ENCODE assay signal across 9 cellular contexts in the genomic region with DNA sequence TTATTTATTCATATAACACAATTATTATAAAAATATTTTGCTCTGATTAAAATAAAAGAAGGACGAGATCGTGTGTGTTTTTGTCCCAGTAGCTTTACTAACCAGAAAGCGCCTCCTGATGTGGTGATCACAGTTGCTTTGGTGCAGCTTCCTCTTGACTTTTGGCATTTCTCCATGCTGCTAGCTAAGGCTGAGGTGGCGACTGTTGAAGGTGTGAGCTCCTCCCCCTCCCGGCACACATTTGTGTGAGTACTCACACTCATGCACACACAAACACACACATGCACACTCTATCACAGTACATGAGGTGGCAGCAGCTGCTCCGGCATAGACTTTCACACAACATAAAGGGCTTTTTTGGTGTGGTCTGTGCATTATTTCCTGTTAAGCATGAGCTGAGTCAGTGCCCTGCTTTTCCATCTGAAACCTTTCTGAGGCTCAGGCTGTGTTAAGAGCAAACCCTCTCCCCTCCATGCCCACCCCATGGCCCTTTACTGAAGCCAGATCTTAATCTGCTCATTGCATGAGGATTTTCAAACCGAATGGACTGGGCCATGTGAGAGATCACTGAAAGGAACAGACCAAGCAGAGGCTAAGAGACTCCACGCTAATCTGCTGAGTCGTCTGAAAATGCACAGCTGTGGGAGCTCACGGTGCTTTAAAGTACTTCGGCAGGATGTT. TPM values are rescaled to one million over a fixed set of nuclear protein-coding genes. Genes with fewer than 3 reads are reported as not detected.
DNase-seq lines count a peak whose midpoint lies in the region; ATAC-seq, FAIRE-seq and TF ChIP-seq lines count a peak whose summit lies in the region.
"Not testable (repeated sequence)": the region's sequence is repeated elsewhere in the genome, so short reads cannot be mapped to it uniquely, and the experiment has no call there.
"Had no signal": no experiment of that assay in that cellular context is flagged by ENCODE, and none has a peak within 500 bp of the region (broad histone marks: within the 10 kb centered on the region; RNA-seq: fewer than 3 reads in every experiment).

No MANE protein-coding gene starts in this region.

- H3K27ac Mint-ChIP-seq in T-helper 17 cell: not testable (repeated sequence)

- H3K36me3 ChIP-seq in small intestine (ENCODE audit: control insufficient read depth in 2 of 2, insufficient read depth in 2 of 2, low read length in 2 of 2): not testable (repeated sequence)

- peak in 2 of 3 donors; percentile 27 to 39 for DNase-seq in T-helper 17 cell
- peak; percentile 60 to 67 for DNase-seq in activated T-cell treated with anti-CD3 and anti-CD28 coated beads, Interleukin-2, amount 50 U/mL, for 48 hours
- not testable (repeated sequence) for DNase-seq in foreskin keratinocyte
- peak; percentile 14 for DNase-seq in small intestine

- not testable (repeated sequence) for H3K27ac ChIP-seq in foreskin keratinocyte; small intestine (ENCODE audit: low read depth in 1 of 2, low read length in 1 of 2)

- not testable (repeated sequence) for H3K27me3 ChIP-seq in foreskin keratinocyte; small intestine (ENCODE audit: control insufficient read depth in 2 of 2, insufficient read depth in 2 of 2, low read length in 2 of 2)

- WGBS in small intestine, 3 donors: 2 to 9% (median 2%) methylated on average over 10 to 11 of the region's 11 CpGs

- not testable (repeated sequence) for H3K4me1 ChIP-seq in foreskin keratinocyte; small intestine (ENCODE audit: control insufficient read depth in 2 of 2, insufficient read depth in 1 of 2, low read depth in 1 of 2, low read length in 1 of 2)

- not testable (repeated sequence) for H3K36me3 Mint-ChIP-seq in T-helper 17 cell (ENCODE audit: low read depth)

- ATAC-seq in GM19023 (IDR thresholded peaks at IDR 0.05; ENCODE audit: unreplicated experiment) (peak; percentile 80), HG02588 (IDR thresholded peaks at IDR 0.05; ENCODE audit: unreplicated experiment) (peak; percentile 66), HG03460 (IDR thresholded peaks at IDR 0.05; ENCODE audit: unreplicated experiment) (peak; percentile 84), T-helper 17 cell (peak; percentile 90), foreskin keratinocyte (peak; percentile 69)

- not testable (repeated sequence) for H3K4me3 ChIP-seq in small intestine (ENCODE audit: low read depth in 1 of 2, low read length in 2 of 2)

- not testable (repeated sequence) for FAIRE-seq in small intestine (lab: Jason Lieb, UNC)

- H3K4me3 Mint-ChIP-seq in T-helper 17 cell: peak overlapping the region; percentile 76

- not testable (repeated sequence) for TF ChIP-seq CTCF in foreskin keratinocyte (conservative IDR thresholded peaks at IDR 0.05)

- not testable (repeated sequence) for H3K27me3 Mint-ChIP-seq in T-helper 17 cell

- not testable (repeated sequence) for H3K4me1 Mint-ChIP-seq in T-helper 17 cell

- H3K9me3 ChIP-seq in T-helper 17 cell (ENCODE audit: control insufficient read depth, low read length, poor library complexity, severe bottlenecking); small intestine (ENCODE audit: control insufficient read depth, low read depth): not testable (repeated sequence)

RNA-seq across cellular contexts. Expression of a gene that starts 53.3 kb away (rescaled TPM):
- under 1 TPM in 1 of 2 donors, not detected in 1; 0.10 TPM for total RNA-seq in T-helper 17 cell
- 0.03 and 0.11 TPM in 2 replicates for total RNA-seq in foreskin keratinocyte
- 0.02 TPM in 2 replicates for polyA plus RNA-seq in foreskin keratinocyte
- under 1 TPM in 2 of 3 donors, not detected in 1; 0.06 to 0.45 TPM for polyA plus RNA-seq in small intestine
- total RNA-seq: mesenteric fat pad, right atrium auricular region had no signal
